39 cellular contexts compared by ENCODE assay signal in genomic region chr10:5135581-5135980, GRCh38. TPM values are rescaled to one million over a fixed set of nuclear protein-coding genes. Genes with fewer than 3 reads are reported as not detected.
"Had no signal": no experiment of that assay in that cellular context is flagged by ENCODE, and none has a peak within 500 bp of the region (broad histone marks: within the 10 kb centered on the region; RNA-seq: fewer than 3 reads in every experiment).

No MANE protein-coding gene starts in this region.

- H3K27me3 ChIP-seq: MG63 had no signal

- DNase-seq: Kasumi-1, MG63, MM.1S, MV-4-11, NCI-H1048, NCI-H1092, NCI-H1092 treated with DMSO at 0.1 percent for 48 hours, NCI-H1105, NCI-H1105 treated with DMSO at 0.1 percent for 48 hours, NCI-H1417, NCI-H1417 treated with DMSO at 0.1 percent for 48 hours, NCI-H1436, NCI-H1436 treated with DMSO at 0.1 percent for 48 hours, NCI-H146, NCI-H1694, NCI-H1694 treated with DMSO at 0.1 percent for 48 hours, NCI-H187, NCI-H187 treated with DMSO at 0.1 percent for 48 hours, NCI-H1930, NCI-H2029, NCI-H2029 treated with DMSO at 0.1 percent for 48 hours, NCI-H2081, NCI-H2081 treated with DMSO at 0.1 percent for 48 hours, NCI-H2107, NCI-H2171, NCI-H2171 treated with DMSO at 0.1 percent for 48 hours, NCI-H2227 treated with DMSO at 0.1 percent for 48 hours, NCI-H226, NCI-H345, NCI-H446, NCI-H446 treated with DMSO at 0.1 percent for 48 hours, NCI-H510A, NCI-H510A treated with DMSO at 0.1 percent for 48 hours, NCI-H524, NCI-H524 treated with DMSO at 0.1 percent for 48 hours, NCI-H526 had no signal

- H3K4me3 ChIP-seq: MG63 had no signal

- H3K36me3 ChIP-seq: MG63 had no signal

RNA-seq across cellular contexts. Expression of gene AKR1C8, which starts 49.4 kb away (rescaled TPM):
- total RNA-seq: LHCN-M2, M059J, MCF 10A had no signal
